In genomic region chr19:4839192-4839591, GRCh38 we compare ENCODE assay signal across 13 cellular contexts. TPM values are rescaled to one million over a fixed set of nuclear protein-coding genes. Genes with fewer than 3 reads are reported as not detected.
DNase-seq lines count a peak whose midpoint lies in the region; ATAC-seq, FAIRE-seq and TF ChIP-seq lines count a peak whose summit lies in the region.
"Had no signal": no experiment of that assay in that cellular context is flagged by ENCODE, and none has a peak within 500 bp of the region (broad histone marks: within the 10 kb centered on the region; RNA-seq: fewer than 3 reads in every experiment).

No MANE protein-coding gene starts in this region.

- no peak overlapping the region for H2BK5ac ChIP-seq in H1 (ENCODE audit: low read depth, low read length)

- H3K79me1 ChIP-seq in H1 (ENCODE audit: low read depth, low read length) = no peaks in the 10 kb centered on the region

- H3K4me1 ChIP-seq in H1 (replicated peaks in 1 of 4; ENCODE audit: control insufficient read depth in 3 of 4, insufficient read depth in 4 of 4, low read length in 3 of 4) (no peaks in the 10 kb centered on the region), osteoblast (ENCODE audit: insufficient read depth, low read length) (peaks cover 9% of the 10 kb centered on the region)

- peaks cover 22% of the 10 kb centered on the region for H3K4me1 Mint-ChIP-seq in activated CD4-positive, alpha-beta memory T cell treated with anti-CD3 and anti-CD28 coated beads, Interleukin-2, amount 10 ng/mL, durations not matched to agents 7 days and 5 days
- H3K4me1 Mint-ChIP-seq in activated CD4-positive, alpha-beta memory T cell treated with anti-CD3 and anti-CD28 coated beads for 36 hours (ENCODE audit: low read depth) = peaks cover 23% of the 10 kb centered on the region
- H3K4me1 Mint-ChIP-seq in activated T-helper 1 cell treated with anti-CD3 and anti-CD28 coated beads, Interleukin-12 subunit alpha, Interleukin-12 subunit beta, Interleukin-2, Interleukin-4 antibody, amounts not matched to agents 30 ng/mL and 10 ng/mL and 1 ng/mL, durations not matched to agents 14 hours and 24 hours and 36 hours (ENCODE audit: low read depth) = peaks cover 8% of the 10 kb centered on the region

- H3K4ac ChIP-seq in H1 (replicated peaks; ENCODE audit: insufficient read length, low read depth, low read length) = no peak overlapping the region

- no peak overlapping the region for H2BK20ac ChIP-seq in H1 (ENCODE audit: low read length)

- H4K8ac ChIP-seq in H1 (ENCODE audit: extremely low read depth, insufficient read depth, low read length) = 0 out of 2 replicates have a peak overlapping the region, but pooled peaks have one; percentile 51

- H3K18ac ChIP-seq in H1 (ENCODE audit: extremely low read depth, low read length) = no peak overlapping the region

- H3K14ac ChIP-seq in H1 (ENCODE audit: insufficient read length) = no peak overlapping the region

- 96% methylated on average over 16 of the region's 17 CpGs; no CpG with 5 or more reads in 1 of the 2 experiments for WGBS in H1 (ENCODE audit: extremely low coverage in 1 of 2, insufficient coverage in 1 of 2, insufficient read length in 1 of 2, insufficient replicate concordance in 2 of 2, low coverage in 1 of 2, low lambda C conversion rate in 2 of 2, missing lambda C conversion rate in 1 of 2), 2 experiments

- no peak overlapping the region for H3K4me2 ChIP-seq in H1 (ENCODE audit: insufficient read depth in 1 of 2, low read depth in 2 of 2, low read length in 2 of 2)
- H3K4me2 ChIP-seq in osteoblast (ENCODE audit: insufficient read depth, low read length) = no peak overlapping the region

- intact Hi-C loops in activated CD4-positive, alpha-beta memory T cell treated with anti-CD3 and anti-CD28 coated beads for 36 hours (cut with micrococcal nuclease) = no loop called here
- intact Hi-C loops in activated T-helper 1 cell treated with anti-CD3 and anti-CD28 coated beads, Interleukin-12 subunit alpha, Interleukin-12 subunit beta, Interleukin-2, Interleukin-4 antibody, amounts not matched to agents 30 ng/mL and 10 ng/mL and 1 ng/mL, durations not matched to agents 14 hours and 24 hours and 36 hours (cut with micrococcal nuclease) = no loop called here

- DNase-seq in activated CD4-positive, alpha-beta memory T cell treated with anti-CD3 and anti-CD28 coated beads, Interleukin-2, amount 10 ng/mL, durations not matched to agents 7 days and 5 days = no peak
- DNase-seq in activated CD4-positive, alpha-beta memory T cell treated with anti-CD3 and anti-CD28 coated beads for 36 hours = no peak
- DNase-seq in H1 (ENCODE audit: low read depth in 1 of 2, low spot score in 2 of 2) (no peak), osteoblast (ENCODE audit: insufficient read length, low spot score, missing footprints) (peak; percentile 32), iPS-NIHi7 (ENCODE audit: extremely low spot score) (no peak)
- no peak for DNase-seq in activated T-helper 1 cell treated with anti-CD3 and anti-CD28 coated beads, Interleukin-12 subunit alpha, Interleukin-12 subunit beta, Interleukin-2, Interleukin-4 antibody, amounts not matched to agents 30 ng/mL and 10 ng/mL and 1 ng/mL, durations not matched to agents 14 hours and 24 hours and 36 hours (ENCODE audit: low spot score)
- DNase-seq: CD8-positive, alpha-beta memory T cell; DMS53; GF-D8 had no signal

- TF ChIP-seq RAD21 in H1 (IDR thresholded peaks at IDR 0.05 in 1 of 2, conservative IDR thresholded peaks at IDR 0.05 in 1 of 2; ENCODE audit: low read depth in 2 of 2, low read length in 2 of 2) = no peak

- H3K27ac Mint-ChIP-seq in activated CD4-positive, alpha-beta memory T cell treated with anti-CD3 and anti-CD28 coated beads, Interleukin-2, amount 10 ng/mL, durations not matched to agents 7 days and 5 days = peak overlapping the region; percentile 10
- no peak overlapping the region for H3K27ac Mint-ChIP-seq in activated CD4-positive, alpha-beta memory T cell treated with anti-CD3 and anti-CD28 coated beads for 36 hours
- H3K27ac Mint-ChIP-seq in activated T-helper 1 cell treated with anti-CD3 and anti-CD28 coated beads, Interleukin-12 subunit alpha, Interleukin-12 subunit beta, Interleukin-2, Interleukin-4 antibody, amounts not matched to agents 30 ng/mL and 10 ng/mL and 1 ng/mL, durations not matched to agents 14 hours and 24 hours and 36 hours = no peak overlapping the region

- no peak overlapping the region for H2BK120ac ChIP-seq in H1 (replicated peaks; ENCODE audit: low read depth, low read length)

- H2AFZ ChIP-seq in H1 (ENCODE audit: low read length) = no peak overlapping the region
- no peak overlapping the region for H2AFZ ChIP-seq in osteoblast (ENCODE audit: low read length)

- H3K4me3 Mint-ChIP-seq in activated CD4-positive, alpha-beta memory T cell treated with anti-CD3 and anti-CD28 coated beads, Interleukin-2, amount 10 ng/mL, durations not matched to agents 7 days and 5 days = no peak overlapping the region
- H3K4me3 Mint-ChIP-seq in activated CD4-positive, alpha-beta memory T cell treated with anti-CD3 and anti-CD28 coated beads for 36 hours = no peak overlapping the region
- H3K4me3 Mint-ChIP-seq in activated T-helper 1 cell treated with anti-CD3 and anti-CD28 coated beads, Interleukin-12 subunit alpha, Interleukin-12 subunit beta, Interleukin-2, Interleukin-4 antibody, amounts not matched to agents 30 ng/mL and 10 ng/mL and 1 ng/mL, durations not matched to agents 14 hours and 24 hours and 36 hours = no peak overlapping the region
- H3K4me3 Mint-ChIP-seq: CD8-positive, alpha-beta memory T cell had no signal

- H3K79me2 ChIP-seq in H1 (ENCODE audit: control insufficient read depth in 1 of 2, insufficient read depth in 2 of 2, low read length in 2 of 2) = no peaks in the 10 kb centered on the region
- H3K79me2 ChIP-seq in osteoblast (ENCODE audit: insufficient read depth, low read length) = peaks cover 2% of the 10 kb centered on the region

- no peak overlapping the region for H3K4me3 ChIP-seq in H1 (ENCODE audit: extremely low read depth in 1 of 4, insufficient read depth in 2 of 4, low read depth in 3 of 4, low read length in 4 of 4)
- H3K4me3 ChIP-seq in osteoblast (ENCODE audit: insufficient read depth, low read length) = no peak overlapping the region

- no peak for ATAC-seq in GM19328 (IDR thresholded peaks at IDR 0.05; ENCODE audit: unreplicated experiment)

- H3K9me3 Mint-ChIP-seq in activated CD4-positive, alpha-beta memory T cell treated with anti-CD3 and anti-CD28 coated beads, Interleukin-2, amount 10 ng/mL, durations not matched to agents 7 days and 5 days = no peaks in the 10 kb centered on the region
- no peaks in the 10 kb centered on the region for H3K9me3 Mint-ChIP-seq in activated CD4-positive, alpha-beta memory T cell treated with anti-CD3 and anti-CD28 coated beads for 36 hours
- no peaks in the 10 kb centered on the region for H3K9me3 Mint-ChIP-seq in activated T-helper 1 cell treated with anti-CD3 and anti-CD28 coated beads, Interleukin-12 subunit alpha, Interleukin-12 subunit beta, Interleukin-2, Interleukin-4 antibody, amounts not matched to agents 30 ng/mL and 10 ng/mL and 1 ng/mL, durations not matched to agents 14 hours and 24 hours and 36 hours
- H3K9me3 Mint-ChIP-seq: CD8-positive, alpha-beta memory T cell had no signal

- no peak for TF ChIP-seq EP300 in H1 (IDR thresholded peaks at IDR 0.05; ENCODE audit: borderline replicate concordance in 1 of 2, low read depth in 2 of 2, low read length in 2 of 2)

- CTCF ChIA-PET in activated CD4-positive, alpha-beta memory T cell treated with anti-CD3 and anti-CD28 coated beads, Interleukin-2, amount 10 ng/mL, durations not matched to agents 7 days and 5 days (lab: Charles Lee) = interaction anchor here (1.6 to 2.0 kb wide), 2 partner anchors 12 to 31 kb away, joined by 4 to 12 read pairs; no protein-coding TSS in a partner anchor
- CTCF ChIA-PET in activated CD4-positive, alpha-beta memory T cell treated with anti-CD3 and anti-CD28 coated beads for 36 hours (lab: Charles Lee) = interaction anchor here (1.0 to 2.8 kb wide), 2 partner anchors 9 to 30 kb away, joined by 3 to 17 read pairs; no protein-coding TSS in a partner anchor
- CTCF ChIA-PET in H1 (lab: Charles Lee; ENCODE audit: partially characterized antibody) = interaction anchor here (0.6 to 2.5 kb wide), 5 partner anchors 10 to 675 kb away, joined by 3 to 11 read pairs (median 4); no protein-coding TSS in a partner anchor

- H3K27me3 Mint-ChIP-seq in activated CD4-positive, alpha-beta memory T cell treated with anti-CD3 and anti-CD28 coated beads, Interleukin-2, amount 10 ng/mL, durations not matched to agents 7 days and 5 days = no peaks in the 10 kb centered on the region
- no peaks in the 10 kb centered on the region for H3K27me3 Mint-ChIP-seq in activated CD4-positive, alpha-beta memory T cell treated with anti-CD3 and anti-CD28 coated beads for 36 hours
- no peaks in the 10 kb centered on the region for H3K27me3 Mint-ChIP-seq in activated T-helper 1 cell treated with anti-CD3 and anti-CD28 coated beads, Interleukin-12 subunit alpha, Interleukin-12 subunit beta, Interleukin-2, Interleukin-4 antibody, amounts not matched to agents 30 ng/mL and 10 ng/mL and 1 ng/mL, durations not matched to agents 14 hours and 24 hours and 36 hours (ENCODE audit: insufficient read depth)
- H3K27me3 Mint-ChIP-seq: CD8-positive, alpha-beta memory T cell had no signal

- H3K27me3 ChIP-seq in H1 (replicated peaks in 1 of 4; ENCODE audit: control insufficient read depth in 3 of 4, extremely low read depth in 1 of 4, insufficient read depth in 3 of 4, low read length in 3 of 4) (no peaks in the 10 kb centered on the region; a peak in 1 of 7 replicates), osteoblast (ENCODE audit: insufficient read depth, low read length) (no peaks in the 10 kb centered on the region)

- no peak for TF ChIP-seq POLR2A in H1 (IDR thresholded peaks at IDR 0.05; ENCODE audit: control extremely low read depth in 1 of 2, low read depth in 2 of 2, low read length in 2 of 2)

- FAIRE-seq in H1 (lab: Jason Lieb, UNC) = no peak
- FAIRE-seq: H54 had no signal

- H2BK12ac ChIP-seq in H1 (ENCODE audit: low read depth, low read length) = no peak overlapping the region

- H4K20me1 ChIP-seq in H1 (replicated peaks in 1 of 2; ENCODE audit: control insufficient read depth in 1 of 2, insufficient read depth in 2 of 2, low read length in 2 of 2) (peaks cover 0 to 2% of the 10 kb centered on the region in 2 experiments), osteoblast (ENCODE audit: insufficient read depth, low read length) (peaks cover 2% of the 10 kb centered on the region)

- POLR2A ChIA-PET in activated CD4-positive, alpha-beta memory T cell treated with anti-CD3 and anti-CD28 coated beads, Interleukin-2, amount 10 ng/mL, durations not matched to agents 7 days and 5 days (lab: Charles Lee) = interaction anchor here (2.1 kb wide), 1 partner anchor 8 kb away, joined by 24 read pairs; the partner anchor contains the start of gene TICAM1
- POLR2A ChIA-PET in activated CD4-positive, alpha-beta memory T cell treated with anti-CD3 and anti-CD28 coated beads for 36 hours (lab: Charles Lee) = no interaction called here
- POLR2A ChIA-PET in H1 (lab: Charles Lee; ENCODE audit: partially characterized antibody) = no interaction called here

- H3K27ac ChIP-seq in H1 (ENCODE audit: low read depth, low read length) (no peak overlapping the region), osteoblast (ENCODE audit: low read depth, low read length) (no peak overlapping the region)
- H3K27ac ChIP-seq: 22Rv1, HL-60 had no signal

- H3K36me3 Mint-ChIP-seq in activated CD4-positive, alpha-beta memory T cell treated with anti-CD3 and anti-CD28 coated beads, Interleukin-2, amount 10 ng/mL, durations not matched to agents 7 days and 5 days (ENCODE audit: low read depth) = peaks cover 41% of the 10 kb centered on the region
- H3K36me3 Mint-ChIP-seq in activated CD4-positive, alpha-beta memory T cell treated with anti-CD3 and anti-CD28 coated beads for 36 hours = peaks cover 25% of the 10 kb centered on the region
- peaks cover 13% of the 10 kb centered on the region for H3K36me3 Mint-ChIP-seq in activated T-helper 1 cell treated with anti-CD3 and anti-CD28 coated beads, Interleukin-12 subunit alpha, Interleukin-12 subunit beta, Interleukin-2, Interleukin-4 antibody, amounts not matched to agents 30 ng/mL and 10 ng/mL and 1 ng/mL, durations not matched to agents 14 hours and 24 hours and 36 hours (ENCODE audit: low read depth)

- no peak overlapping the region for H2AK5ac ChIP-seq in H1 (ENCODE audit: low read depth, low read length)

- no peaks in the 10 kb centered on the region for H3K9me3 ChIP-seq in H1 (ENCODE audit: insufficient read depth in 2 of 2, low read depth in 1 of 2, low read length in 1 of 2)
- H3K9me3 ChIP-seq in osteoblast (ENCODE audit: low read depth, low read length) = no peaks in the 10 kb centered on the region

- H4K91ac ChIP-seq in H1 (replicated peaks; ENCODE audit: insufficient read length, low read length) = no peak overlapping the region

- no peak overlapping the region for H2BK15ac ChIP-seq in H1 (ENCODE audit: low read length)

- H3K56ac ChIP-seq in H1 (replicated peaks; ENCODE audit: insufficient read length, low read depth, low read length) = no peak overlapping the region

- H3K23me2 ChIP-seq in H1 (ENCODE audit: low read depth, low read length) = no peaks in the 10 kb centered on the region

- no peak for TF ChIP-seq CTCF in H1 (IDR thresholded peaks at IDR 0.05; ENCODE audit: control extremely low read depth in 1 of 3, insufficient read depth in 1 of 3, low read depth in 1 of 3, low read length in 3 of 3)
- TF ChIP-seq CTCF in osteoblast (IDR thresholded peaks at IDR 0.05; ENCODE audit: extremely low read depth, low read depth, low read length) = no peak

- H3K9ac ChIP-seq in H1 (replicated peaks in 1 of 4; ENCODE audit: extremely low read depth in 1 of 4, low read depth in 3 of 4, low read length in 3 of 4) = no peak overlapping the region

- H3K36me3 ChIP-seq in H1 (ENCODE audit: control insufficient read depth in 2 of 4, insufficient read depth in 4 of 4, low read length in 3 of 4) (peaks cover 6 to 23% (median 13%) of the 10 kb centered on the region in 4 experiments; a peak in 5 of 8 replicates), osteoblast (ENCODE audit: insufficient read depth, low read length) (peaks cover 56% of the 10 kb centered on the region)

- no peak overlapping the region for H3K23ac ChIP-seq in H1 (ENCODE audit: insufficient read length)

- no peak overlapping the region for H4K5ac ChIP-seq in H1 (ENCODE audit: insufficient read length, low read depth, low read length)

RNA-seq across cellular contexts. Expression of gene TICAM1, which starts 7.7 kb away (rescaled TPM):
- total RNA-seq in activated CD4-positive, alpha-beta memory T cell treated with anti-CD3 and anti-CD28 coated beads, Interleukin-2, amount 10 ng/mL, durations not matched to agents 7 days and 5 days = 10 to 100 TPM; 25.9 to 26.0 TPM
- 10 to 100 TPM; 24.0 to 25.4 TPM for total RNA-seq in activated CD4-positive, alpha-beta memory T cell treated with anti-CD3 and anti-CD28 coated beads for 36 hours
- total RNA-seq in H1 (2021; fragmentation: NEBNext Ultra II Directional; extraction: Animal tissue kit (Norgen Biotek cat#: 25700)) = 0.65 TPM in 2 replicates
- polyA plus RNA-seq in H1 (2011; rRNA removed) = 0.41 and 0.57 TPM in 2 replicates
- 0.21 TPM for polyA plus RNA-seq in H1 (2011; cell fraction: cytosol; rRNA removed)
- 0.21 TPM for polyA plus RNA-seq in H1 (2011; cell fraction: nucleus; rRNA removed)
- 0.72 to 1.2 TPM (median 0.94 TPM) in 4 replicates for polyA plus RNA-seq in H1 (2012, experiment 1 of 2)
- 0.34 TPM for polyA plus RNA-seq in H1 (2012, experiment 2 of 2)
- 0.95 TPM for polyA plus RNA-seq in H1 (2013, experiment 1 of 2)
- 0.98 TPM for polyA plus RNA-seq in H1 (2013, experiment 2 of 2)
- 0.09 TPM in 1 of 2 replicates, not detected in the other for polyA minus RNA-seq in H1 (2011; rRNA and poly(A)+ RNA removed)
- polyA minus RNA-seq in H1 (2011; cell fraction: cytosol; rRNA and poly(A)+ RNA removed) = not detected
- not detected for polyA minus RNA-seq in H1 (2011; cell fraction: nucleus; rRNA and poly(A)+ RNA removed)
- 2.7 and 3.3 TPM in 2 replicates for total RNA-seq in osteoblast
- total RNA-seq in activated T-helper 1 cell treated with anti-CD3 and anti-CD28 coated beads, Interleukin-12 subunit alpha, Interleukin-12 subunit beta, Interleukin-2, Interleukin-4 antibody, amounts not matched to agents 30 ng/mL and 10 ng/mL and 1 ng/mL, durations not matched to agents 14 hours and 24 hours and 36 hours = 31.2 and 33.3 TPM in 2 replicates

RNA-seq across cellular contexts. Expression of gene PLIN3, which starts 28.3 kb away (rescaled TPM):
- 10 to 100 TPM; 36.3 to 40.5 TPM for total RNA-seq in activated CD4-positive, alpha-beta memory T cell treated with anti-CD3 and anti-CD28 coated beads, Interleukin-2, amount 10 ng/mL, durations not matched to agents 7 days and 5 days
- 10 to 100 TPM; 36.6 to 37.7 TPM for total RNA-seq in activated CD4-positive, alpha-beta memory T cell treated with anti-CD3 and anti-CD28 coated beads for 36 hours
- total RNA-seq in H1 (2021; fragmentation: NEBNext Ultra II Directional; extraction: Animal tissue kit (Norgen Biotek cat#: 25700)) = 60.7 and 68.1 TPM in 2 replicates
- polyA plus RNA-seq in H1 (2011; rRNA removed) = 61.5 and 67.3 TPM in 2 replicates
- polyA plus RNA-seq in H1 (2011; cell fraction: cytosol; rRNA removed) = 79.2 TPM
- 43.4 TPM for polyA plus RNA-seq in H1 (2011; cell fraction: nucleus; rRNA removed)
- 35.1 to 58.7 TPM (median 50.1 TPM) in 4 replicates for polyA plus RNA-seq in H1 (2012, experiment 1 of 2)
- 56.8 TPM for polyA plus RNA-seq in H1 (2012, experiment 2 of 2)
- 36.3 TPM for polyA plus RNA-seq in H1 (2013, experiment 1 of 2)
- 31.4 TPM for polyA plus RNA-seq in H1 (2013, experiment 2 of 2)
- 32.7 and 48.3 TPM in 2 replicates for polyA minus RNA-seq in H1 (2011; rRNA and poly(A)+ RNA removed)
- polyA minus RNA-seq in H1 (2011; cell fraction: cytosol; rRNA and poly(A)+ RNA removed) = 60.8 TPM
- 36.9 TPM for polyA minus RNA-seq in H1 (2011; cell fraction: nucleus; rRNA and poly(A)+ RNA removed)
- total RNA-seq in osteoblast = 224 and 260 TPM in 2 replicates
- 33.1 and 33.2 TPM in 2 replicates for total RNA-seq in activated T-helper 1 cell treated with anti-CD3 and anti-CD28 coated beads, Interleukin-12 subunit alpha, Interleukin-12 subunit beta, Interleukin-2, Interleukin-4 antibody, amounts not matched to agents 30 ng/mL and 10 ng/mL and 1 ng/mL, durations not matched to agents 14 hours and 24 hours and 36 hours

RNA-seq across cellular contexts. Expression of gene FEM1A, which starts 47.7 kb away (rescaled TPM):
- 10 to 100 TPM; 10.2 to 10.3 TPM for total RNA-seq in activated CD4-positive, alpha-beta memory T cell treated with anti-CD3 and anti-CD28 coated beads, Interleukin-2, amount 10 ng/mL, durations not matched to agents 7 days and 5 days
- total RNA-seq in activated CD4-positive, alpha-beta memory T cell treated with anti-CD3 and anti-CD28 coated beads for 36 hours = 1 to 10 TPM; 9.2 to 9.3 TPM
- total RNA-seq in H1 (2021; fragmentation: NEBNext Ultra II Directional; extraction: Animal tissue kit (Norgen Biotek cat#: 25700)) = 16.1 and 16.4 TPM in 2 replicates
- polyA plus RNA-seq in H1 (2011; rRNA removed) = 6.7 and 8.8 TPM in 2 replicates
- polyA plus RNA-seq in H1 (2011; cell fraction: cytosol; rRNA removed) = 7.2 TPM
- polyA plus RNA-seq in H1 (2011; cell fraction: nucleus; rRNA removed) = 8.0 TPM
- polyA plus RNA-seq in H1 (2012, experiment 1 of 2) = 1.7 to 2.4 TPM (median 2.2 TPM) in 4 replicates
- polyA plus RNA-seq in H1 (2012, experiment 2 of 2) = 1.7 TPM
- 7.3 TPM for polyA plus RNA-seq in H1 (2013, experiment 1 of 2)
- 7.0 TPM for polyA plus RNA-seq in H1 (2013, experiment 2 of 2)
- polyA minus RNA-seq in H1 (2011; rRNA and poly(A)+ RNA removed) = 11.4 and 12.5 TPM in 2 replicates
- polyA minus RNA-seq in H1 (2011; cell fraction: cytosol; rRNA and poly(A)+ RNA removed) = 10.6 TPM
- 12.2 TPM for polyA minus RNA-seq in H1 (2011; cell fraction: nucleus; rRNA and poly(A)+ RNA removed)
- total RNA-seq in osteoblast = 10.3 and 12.7 TPM in 2 replicates
- total RNA-seq in activated T-helper 1 cell treated with anti-CD3 and anti-CD28 coated beads, Interleukin-12 subunit alpha, Interleukin-12 subunit beta, Interleukin-2, Interleukin-4 antibody, amounts not matched to agents 30 ng/mL and 10 ng/mL and 1 ng/mL, durations not matched to agents 14 hours and 24 hours and 36 hours = 23.8 and 24.8 TPM in 2 replicates
